In genomic region chr4:134328741-134329140, GRCh38 we compare ENCODE assay signal across 19 cellular contexts.
"Had no signal": no experiment of that assay in that cellular context is flagged by ENCODE, and none has a peak within 500 bp of the region (broad histone marks: within the 10 kb centered on the region; RNA-seq: fewer than 3 reads in every experiment).

No MANE protein-coding gene starts in this region.

- ATAC-seq: activated CD8-positive, alpha-beta memory T cell treated with anti-CD3 and anti-CD28 coated beads, Interleukin-2, amount 10 ng/mL, durations not matched to agents 7 days and 5 days; natural killer cell treated with Interleukin-12 subunit alpha and Interleukin-12 subunit beta and Interleukin-15 and Interleukin-18, amount 100 ng/mL, for 72 hours; psoas muscle; sciatic nerve; stimulated activated naive B cell treated with anti-CD40 and anti-IgM and Interleukin-4, amounts not matched to agents 10 μg/mL and 1 μg/mL and 100 μg/mL, for 72 hours had no signal

- H3K27ac ChIP-seq: breast epithelium, dorsolateral prefrontal cortex, esophagus squamous epithelium, psoas muscle, spleen, tibial nerve, vagina had no signal

- H3K27ac Mint-ChIP-seq: activated CD8-positive, alpha-beta memory T cell treated with anti-CD3 and anti-CD28 coated beads, Interleukin-2, amount 10 ng/mL, durations not matched to agents 7 days and 5 days; activated naive CD8-positive, alpha-beta T cell; activated T-cell treated with anti-CD3 and anti-CD28 coated beads, Interleukin-2, amount 50 U/mL, for 24 hours; natural killer cell treated with Interleukin-12 subunit alpha and Interleukin-12 subunit beta and Interleukin-15 and Interleukin-18, amount 100 ng/mL, for 72 hours; stimulated activated naive B cell treated with anti-CD40 and anti-IgM and Interleukin-4, amounts not matched to agents 10 μg/mL and 1 μg/mL and 100 μg/mL, for 72 hours had no signal

- H3K27me3 ChIP-seq: breast epithelium, dorsolateral prefrontal cortex, esophagus squamous epithelium, spleen, tibial nerve, vagina had no signal

- H3K4me1 ChIP-seq: breast epithelium, esophagus squamous epithelium, psoas muscle, spleen, tibial nerve, vagina had no signal

- H3K27me3 Mint-ChIP-seq: activated CD8-positive, alpha-beta memory T cell treated with anti-CD3 and anti-CD28 coated beads, Interleukin-2, amount 10 ng/mL, durations not matched to agents 7 days and 5 days; activated naive CD8-positive, alpha-beta T cell; activated T-cell treated with anti-CD3 and anti-CD28 coated beads, Interleukin-2, amount 50 U/mL, for 24 hours; natural killer cell treated with Interleukin-12 subunit alpha and Interleukin-12 subunit beta and Interleukin-15 and Interleukin-18, amount 100 ng/mL, for 72 hours; stimulated activated naive B cell treated with anti-CD40 and anti-IgM and Interleukin-4, amounts not matched to agents 10 μg/mL and 1 μg/mL and 100 μg/mL, for 72 hours had no signal

- H3K36me3 ChIP-seq: breast epithelium, esophagus squamous epithelium, spleen, tibial nerve, vagina had no signal

- H3K4me3 Mint-ChIP-seq: activated CD8-positive, alpha-beta memory T cell treated with anti-CD3 and anti-CD28 coated beads, Interleukin-2, amount 10 ng/mL, durations not matched to agents 7 days and 5 days; activated naive CD8-positive, alpha-beta T cell; activated T-cell treated with anti-CD3 and anti-CD28 coated beads, Interleukin-2, amount 50 U/mL, for 24 hours; natural killer cell treated with Interleukin-12 subunit alpha and Interleukin-12 subunit beta and Interleukin-15 and Interleukin-18, amount 100 ng/mL, for 72 hours; stimulated activated naive B cell treated with anti-CD40 and anti-IgM and Interleukin-4, amounts not matched to agents 10 μg/mL and 1 μg/mL and 100 μg/mL, for 72 hours had no signal

- DNase-seq: activated CD4-positive, alpha-beta T cell treated with anti-CD3 and anti-CD28 coated beads for 1 hour; activated CD4-positive, alpha-beta T cell treated with anti-CD3 and anti-CD28 coated beads, Interleukin-2, amount 50 U/mL, for 48 hours; activated CD8-positive, alpha-beta memory T cell treated with anti-CD3 and anti-CD28 coated beads, Interleukin-2, amount 10 ng/mL, durations not matched to agents 7 days and 5 days; activated gamma-delta T cell; activated T-cell treated with anti-CD3 and anti-CD28 coated beads, Interleukin-2, amount 50 U/mL, for 24 hours; dorsolateral prefrontal cortex; esophagus squamous epithelium; foreskin fibroblast; glutamatergic neuron; psoas muscle; spleen; stimulated activated CD4-positive, alpha-beta T cell treated with anti-CD3 and anti-CD28 coated beads, Interleukin-2, amount 100 ng/mL, for 24 hours; stimulated activated naive B cell treated with anti-CD40 and anti-IgM and Interleukin-4, amounts not matched to agents 10 μg/mL and 1 μg/mL and 100 μg/mL, for 72 hours had no signal

- H3K9me3 ChIP-seq: breast epithelium, esophagus squamous epithelium, psoas muscle, tibial nerve, vagina had no signal

- H3K4me3 ChIP-seq: breast epithelium, dorsolateral prefrontal cortex, esophagus squamous epithelium, psoas muscle, spleen, tibial nerve, vagina had no signal

- H3K36me3 Mint-ChIP-seq: activated CD8-positive, alpha-beta memory T cell treated with anti-CD3 and anti-CD28 coated beads, Interleukin-2, amount 10 ng/mL, durations not matched to agents 7 days and 5 days; activated naive CD8-positive, alpha-beta T cell; natural killer cell treated with Interleukin-12 subunit alpha and Interleukin-12 subunit beta and Interleukin-15 and Interleukin-18, amount 100 ng/mL, for 72 hours; stimulated activated naive B cell treated with anti-CD40 and anti-IgM and Interleukin-4, amounts not matched to agents 10 μg/mL and 1 μg/mL and 100 μg/mL, for 72 hours had no signal

- H3K4me1 Mint-ChIP-seq: activated CD8-positive, alpha-beta memory T cell treated with anti-CD3 and anti-CD28 coated beads, Interleukin-2, amount 10 ng/mL, durations not matched to agents 7 days and 5 days; stimulated activated naive B cell treated with anti-CD40 and anti-IgM and Interleukin-4, amounts not matched to agents 10 μg/mL and 1 μg/mL and 100 μg/mL, for 72 hours had no signal
